29 cellular contexts compared by ENCODE assay signal in genomic region chr9:127384901-127385300, GRCh38. TPM values are rescaled to one million over a fixed set of nuclear protein-coding genes. Genes with fewer than 3 reads are reported as not detected.
DNase-seq lines count a peak whose midpoint lies in the region; ATAC-seq and TF ChIP-seq lines count a peak whose summit lies in the region.
"Had no signal": no experiment of that assay in that cellular context is flagged by ENCODE, and none has a peak within 500 bp of the region (broad histone marks: within the 10 kb centered on the region; RNA-seq: fewer than 3 reads in every experiment).

No MANE protein-coding gene starts in this region.

- no peaks in the 10 kb centered on the region for H3K27me3 Mint-ChIP-seq in neural crest cell (ENCODE audit: low read depth)

- peaks cover 3% of the 10 kb centered on the region for H3K9me3 Mint-ChIP-seq in neural crest cell
- H3K9me3 Mint-ChIP-seq: CD8-positive, alpha-beta T cell had no signal

- intact Hi-C loops in HCT116 (cut with micrococcal nuclease), result no loop called here

- H3K4me3 Mint-ChIP-seq in neural crest cell, result no peak overlapping the region
- H3K4me3 Mint-ChIP-seq: activated CD4-positive, alpha-beta T cell treated with anti-CD3 and anti-CD28 coated beads for 36 hours; activated naive CD8-positive, alpha-beta T cell treated with anti-CD3 and anti-CD28 coated beads, Interleukin-2, amount 10 ng/mL, durations not matched to agents 7 days and 5 days; CD8-positive, alpha-beta T cell; nephron had no signal

- peak overlapping the region; percentile 25 for H3K27ac Mint-ChIP-seq in neural crest cell (ENCODE audit: unreplicated experiment)
- H3K27ac Mint-ChIP-seq: activated CD4-positive, alpha-beta T cell treated with anti-CD3 and anti-CD28 coated beads for 36 hours; activated naive CD8-positive, alpha-beta T cell treated with anti-CD3 and anti-CD28 coated beads, Interleukin-2, amount 10 ng/mL, durations not matched to agents 7 days and 5 days; CD8-positive, alpha-beta T cell; T-helper 17 cell had no signal

- BruUV-seq in HCT116 (replicated peaks; lab: Mats Ljungman, UMichigan), result no TSS peak

- H3K4me3 ChIP-seq in AG09309 (ENCODE audit: control insufficient read depth, low read depth, low read length), result no peak overlapping the region
- no peak overlapping the region for H3K4me3 ChIP-seq in HCT116 (replicated peaks in 1 of 2; ENCODE audit: low read depth in 1 of 2, low read length in 2 of 2)
- H3K4me3 ChIP-seq in coronary artery, result no peak overlapping the region
- H3K4me3 ChIP-seq: ascending aorta, cardiac muscle cell, lower lobe of right lung, pancreas, stomach had no signal

- no peak overlapping the region for H3K4me2 ChIP-seq in HCT116 (ENCODE audit: low read length)

- no peaks in the 10 kb centered on the region for H3K79me2 ChIP-seq in HCT116 (ENCODE audit: insufficient read depth, low read length)

- H3K4me1 Mint-ChIP-seq in neural crest cell, result peaks cover 18% of the 10 kb centered on the region

- H2AFZ ChIP-seq in HCT116 (ENCODE audit: low read depth, low read length, poor library complexity, severe bottlenecking), result no peak overlapping the region

- no peak overlapping the region for H3K9ac ChIP-seq in HCT116 (ENCODE audit: low read length)

- ATAC-seq in HCT116 (no peak), HG02970 (IDR thresholded peaks at IDR 0.05; ENCODE audit: low FRiP score, unreplicated experiment) (no peak)
- ATAC-seq: activated CD4-positive, alpha-beta T cell treated with anti-CD3 and anti-CD28 coated beads for 36 hours; CD8-positive, alpha-beta T cell; lower lobe of right lung; pancreas; PC-3; T-helper 17 cell had no signal

- POLR2A ChIA-PET in HCT116 (lab: Charles Lee), result no interaction called here

- H3K27me3 ChIP-seq in HCT116 (ENCODE audit: insufficient read depth, low read length), result peaks cover 44% of the 10 kb centered on the region
- H3K27me3 ChIP-seq: ascending aorta, cardiac muscle cell, pancreas, stomach had no signal

- CTCF ChIA-PET in HCT116 (lab: Charles Lee), result no interaction called here

- H3K36me3 Mint-ChIP-seq in neural crest cell (ENCODE audit: low read depth), result no peaks in the 10 kb centered on the region
- H3K36me3 Mint-ChIP-seq: activated naive CD8-positive, alpha-beta T cell treated with anti-CD3 and anti-CD28 coated beads, Interleukin-2, amount 10 ng/mL, durations not matched to agents 7 days and 5 days; CD8-positive, alpha-beta T cell had no signal

- DNase-seq in AG09309 (ENCODE audit: low read depth) (no peak), HCT116 (ENCODE audit: low read depth, low spot score) (no peak), coronary artery (ENCODE audit: low spot score) (peak; percentile 66), neural crest cell (ENCODE audit: low read depth, low spot score) (no peak), NCI-H510A treated with DMSO at 0.1 percent for 48 hours (lab: John Stamatoyannopoulos, UW) (no peak), epidermal melanocyte (ENCODE audit: insufficient read length, low spot score) (no peak), globus pallidus (ENCODE audit: low spot score) (no peak)
- DNase-seq: activated CD4-positive, alpha-beta T cell treated with anti-CD3 and anti-CD28 coated beads for 36 hours; activated gamma-delta T cell treated with Interleukin-2 at 50 U/mL for 16 hours; activated naive CD8-positive, alpha-beta T cell treated with anti-CD3 and anti-CD28 coated beads, Interleukin-2, amount 10 ng/mL, durations not matched to agents 7 days and 5 days; CD8-positive, alpha-beta T cell; dermis blood vessel endothelial cell; foreskin melanocyte; GOT3; Kasumi-1; lower lobe of right lung; NCI-H1436; NCI-H2081 treated with DMSO at 0.1 percent for 48 hours; NCI-H2227 treated with DMSO at 0.1 percent for 48 hours; NCI-H69; pancreas; PC-3; stimulated activated CD8-positive, alpha-beta memory T cell treated with anti-CD3 and anti-CD28 coated beads, Interleukin-4, amount 100 ng/mL, for 48 hours; stomach; T-helper 17 cell had no signal

- no peaks in the 10 kb centered on the region for H3K36me3 ChIP-seq in HCT116 (ENCODE audit: control insufficient read depth in 1 of 2, insufficient read depth in 2 of 2, low read length in 2 of 2)
- H3K36me3 ChIP-seq: cardiac muscle cell, lower lobe of right lung, pancreas, stomach had no signal

- H3K9me2 ChIP-seq in HCT116 (ENCODE audit: insufficient read depth), result no peaks in the 10 kb centered on the region

- H3K27ac ChIP-seq in HCT116 (ENCODE audit: low read depth, low read length) (no peak overlapping the region), coronary artery (no peak overlapping the region)
- H3K27ac ChIP-seq: ascending aorta, cardiac muscle cell, lower lobe of right lung, pancreas, stomach had no signal

- peak; percentile 8 for TF ChIP-seq CTCF in AG09309 (IDR thresholded peaks at IDR 0.05; ENCODE audit: control insufficient read depth, insufficient read depth, low read depth, low read length, missing control alignments)
- peak in 2 of 3 experiments; percentile 39 to 42; a peak in 3 of 6 replicates for TF ChIP-seq CTCF in HCT116 (IDR thresholded peaks at IDR 0.05 in 2 of 3, conservative IDR thresholded peaks at IDR 0.05 in 1 of 3; ENCODE audit: borderline replicate concordance in 1 of 3, insufficient read depth in 1 of 3, low read depth in 2 of 3, low read length in 2 of 3)
- no peak for TF ChIP-seq CTCF in coronary artery (IDR thresholded peaks at IDR 0.05)
- no peak for TF ChIP-seq CTCF in neural crest cell (conservative IDR thresholded peaks at IDR 0.05)

- H4K20me1 ChIP-seq in HCT116 (ENCODE audit: insufficient read depth), result no peaks in the 10 kb centered on the region

- no peak for TF ChIP-seq POLR2A in HCT116 (IDR thresholded peaks at IDR 0.05; ENCODE audit: borderline replicate concordance, extremely low read depth, insufficient read depth, insufficient read length)

- RAD21 ChIA-PET in HCT116 (lab: Charles Lee; ENCODE audit: low non-redundant PET in 1 of 2, low total read pairs in 2 of 2, uncharacterized antibody in 2 of 2, unreplicated experiment in 2 of 2), result no interaction called here

- TF ChIP-seq RAD21 in HCT116 (IDR thresholded peaks at IDR 0.05; ENCODE audit: low read depth), result no peak

- no peaks in the 10 kb centered on the region for H3K9me3 ChIP-seq in HCT116 (ENCODE audit: control insufficient read depth in 1 of 2, insufficient read depth in 1 of 2, low read depth in 1 of 2, low read length in 2 of 2)
- H3K9me3 ChIP-seq: ascending aorta, lower lobe of right lung, pancreas, stomach had no signal

- peaks cover 27% of the 10 kb centered on the region in 2 experiments for H3K4me1 ChIP-seq in HCT116 (ENCODE audit: control insufficient read depth in 1 of 2, insufficient read depth in 2 of 2, low read length in 2 of 2)
- H3K4me1 ChIP-seq: pancreas had no signal

TF ChIP-seq in HCT116, 20 proteins besides CTCF, POLR2A, EP300 and RAD21:
- no peak for TF ChIP-seq EGR1 (IDR thresholded peaks at IDR 0.05; ENCODE audit: low read depth)
- TF ChIP-seq MAX (IDR thresholded peaks at IDR 0.05), result no peak
- TF ChIP-seq YY1 (IDR thresholded peaks at IDR 0.05; ENCODE audit: extremely low read depth, insufficient replicate concordance, low read depth, low read length), result no peak
- TF ChIP-seq SIN3A (IDR thresholded peaks at IDR 0.05; ENCODE audit: low read depth), result no peak
- no peak for TF ChIP-seq ZBTB33 (IDR thresholded peaks at IDR 0.05; ENCODE audit: extremely low read depth, insufficient replicate concordance, low read length)
- TF ChIP-seq SRF (IDR thresholded peaks at IDR 0.05; ENCODE audit: low read depth), result no peak
- no peak for TF ChIP-seq EZH2phosphoT487 (IDR thresholded peaks at IDR 0.05; ENCODE audit: borderline replicate concordance)
- TF ChIP-seq POLR2AphosphoS5 (IDR thresholded peaks at IDR 0.05; ENCODE audit: low read depth, low read length), result no peak
- no peak for TF ChIP-seq ZNF274 (IDR thresholded peaks at IDR 0.05; ENCODE audit: low read depth, low read length)
- TF ChIP-seq JUND (IDR thresholded peaks at IDR 0.05), result no peak

RNA-seq across cellular contexts. Expression of gene SLC2A8, which starts 12.1 kb away (rescaled TPM):
- total RNA-seq in HCT116 (2021; ENCODE audit: unreplicated experiment) (16.8 TPM), neural crest cell (31.0 and 37.2 TPM in 2 replicates)
- 14.7 and 15.3 TPM in 2 replicates for polyA plus RNA-seq in HCT116 (2012)

RNA-seq across cellular contexts. Expression of gene ZNF79, which starts 39.3 kb away (rescaled TPM):
- 5.3 TPM for total RNA-seq in HCT116 (2021; ENCODE audit: unreplicated experiment)
- 2.2 and 3.0 TPM in 2 replicates for polyA plus RNA-seq in HCT116 (2012)
- total RNA-seq in neural crest cell, result 13.2 TPM in 2 replicates

Comparison
In these comparisons a context has a peak if more than half of its experiments do, and no peak if none do; other contexts are left out.
1. CTCF ChIP-seq: peak in AG09309 (single experiment) and HCT116 (2 of 3); none in coronary artery (single experiment) and neural crest cell (single experiment).